ENCODE assay signal across 20 cellular contexts in the genomic region with DNA sequence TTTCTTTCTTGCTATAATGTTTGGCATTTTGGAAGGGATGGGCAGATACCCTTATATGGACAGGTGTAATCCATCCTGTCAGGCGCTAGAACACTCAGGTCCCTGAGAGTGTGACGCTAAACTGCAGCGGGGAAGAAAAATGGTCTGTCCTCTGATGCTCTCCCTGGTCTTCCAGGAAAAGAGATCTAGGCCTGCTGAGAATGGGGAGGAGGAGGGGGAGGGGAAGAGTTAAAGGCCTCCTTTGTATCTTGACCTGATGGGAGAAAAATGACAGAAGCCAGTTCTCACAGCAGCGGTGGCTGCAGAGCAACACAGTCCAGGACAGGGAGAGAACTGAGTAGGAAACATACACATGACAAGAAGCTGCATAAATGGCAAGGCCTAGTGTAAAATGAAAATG.
A peak's percentile ranks its signal among the peaks of the same experiment; 100 is the strongest.
DNase-seq lines count a peak whose midpoint lies in the region; ATAC-seq, FAIRE-seq and TF ChIP-seq lines count a peak whose summit lies in the region.
"Had no signal": no experiment of that assay in that cellular context is flagged by ENCODE, and none has a peak within 500 bp of the region (broad histone marks: within the 10 kb centered on the region; RNA-seq: fewer than 3 reads in every experiment).

No MANE protein-coding gene starts in this region.

- no peaks in the 10 kb centered on the region for H3K4me1 ChIP-seq in CD8-positive, alpha-beta T cell (ENCODE audit: insufficient read depth, low read length)
- H3K4me1 ChIP-seq: heart left ventricle had no signal

- no peak overlapping the region for H3K4me3 Mint-ChIP-seq in CD8-positive, alpha-beta T cell
- H3K4me3 Mint-ChIP-seq: activated T-cell treated with anti-CD3 and anti-CD28 coated beads, Interleukin-2, amount 50 U/mL, for 4 hours; T-helper 17 cell had no signal

- TF ChIP-seq CTCF in CD8-positive, alpha-beta T cell (IDR thresholded peaks at IDR 0.05): no peak

- no peaks in the 10 kb centered on the region for H3K27me3 ChIP-seq in CD8-positive, alpha-beta T cell (ENCODE audit: insufficient read depth, low read length)
- H3K27me3 ChIP-seq: heart left ventricle, neutrophil had no signal

- DNase-seq in C1 segment of cervical spinal cord (lab: John Stamatoyannopoulos, UW): peak in 11 of 14 donors; percentile 12 to 69 (median 30)
- peak; percentile 41 for DNase-seq in NCI-H2227 (lab: John Stamatoyannopoulos, UW; ENCODE audit: unreplicated experiment)
- peak in 30 of 51 donors; percentile 5 to 71 (median 24) for DNase-seq in hypothalamus (lab: John Stamatoyannopoulos, UW)
- DNase-seq in nucleus accumbens (lab: John Stamatoyannopoulos, UW): peak in 37 of 56 donors; percentile 8 to 61 (median 33)
- no peak for DNase-seq in SHP77 (lab: John Stamatoyannopoulos, UW)
- DNase-seq in RCC 7860 (ENCODE audit: low spot score): no peak
- no peak for DNase-seq in CD8-positive, alpha-beta T cell
- DNase-seq: activated CD4-positive, alpha-beta T cell treated with anti-CD3 and anti-CD28 coated beads for 48 hours; activated T-cell treated with anti-CD3 and anti-CD28 coated beads, Interleukin-2, amount 50 U/mL, for 4 hours; DMS153; heart left ventricle; left colon; NCI-H1694 treated with DMSO at 0.1 percent for 48 hours; stimulated activated naive CD4-positive, alpha-beta T cell; T-helper 17 cell had no signal

- no peak for FAIRE-seq in RCC 7860 (lab: Jason Lieb, UNC)
- FAIRE-seq: colon had no signal

- POLR2A ChIA-PET in CD8-positive, alpha-beta T cell (lab: Charles Lee): no interaction called here

- peaks cover 3% of the 10 kb centered on the region for H3K36me3 ChIP-seq in CD8-positive, alpha-beta T cell (ENCODE audit: insufficient read depth, low read length)

- intact Hi-C loops in CD8-positive, alpha-beta T cell (cut with DNase I, micrococcal nuclease): no loop called here

- H3K27ac Mint-ChIP-seq in CD8-positive, alpha-beta T cell: no peak overlapping the region

- H3K9me3 Mint-ChIP-seq in CD8-positive, alpha-beta T cell: no peaks in the 10 kb centered on the region
- H3K9me3 Mint-ChIP-seq: activated T-cell treated with anti-CD3 and anti-CD28 coated beads, Interleukin-2, amount 50 U/mL, for 4 hours had no signal

- no peak overlapping the region for H3K4me3 ChIP-seq in CD8-positive, alpha-beta T cell (ENCODE audit: low read depth, low read length)
- H3K4me3 ChIP-seq: heart left ventricle, skin epidermis had no signal

- no peaks in the 10 kb centered on the region for H3K27me3 Mint-ChIP-seq in CD8-positive, alpha-beta T cell (ENCODE audit: low read depth)
- H3K27me3 Mint-ChIP-seq: T-helper 17 cell had no signal

- H3K9me3 ChIP-seq in CD8-positive, alpha-beta T cell (ENCODE audit: low read length): no peaks in the 10 kb centered on the region
- H3K9me3 ChIP-seq: heart left ventricle, neutrophil had no signal

- CTCF ChIA-PET in CD8-positive, alpha-beta T cell (lab: Charles Lee): interaction anchor here (1.0 kb wide), 1 partner anchor 178 kb away, joined by 3 read pairs; no protein-coding TSS in a partner anchor

- H3K4me1 Mint-ChIP-seq in CD8-positive, alpha-beta T cell (ENCODE audit: low read depth): peaks cover 6% of the 10 kb centered on the region

- peaks cover 34% of the 10 kb centered on the region for H3K36me3 Mint-ChIP-seq in CD8-positive, alpha-beta T cell

- ATAC-seq in CD8-positive, alpha-beta T cell: no peak
- no peak for ATAC-seq in GM21390 (IDR thresholded peaks at IDR 0.05; ENCODE audit: unreplicated experiment)
- ATAC-seq: activated T-cell treated with anti-CD3 and anti-CD28 coated beads, Interleukin-2, amount 50 U/mL, for 4 hours; heart left ventricle; left colon; T-helper 17 cell had no signal

- no peak overlapping the region for H3K27ac ChIP-seq in CD8-positive, alpha-beta T cell (ENCODE audit: low read depth, low read length)
- H3K27ac ChIP-seq: heart left ventricle, neutrophil, RWPE1, skin epidermis had no signal

Comparison
In these comparisons a context has a peak if more than half of its experiments do, and no peak if none do; other contexts are left out.
1. DNase-seq: peak in C1 segment of cervical spinal cord (11 of 14), NCI-H2227 (single experiment), hypothalamus (30 of 51) and nucleus accumbens (37 of 56); none in SHP77 (0 of 2), RCC 7860 (single experiment) and CD8-positive, alpha-beta T cell (0 of 7).